ENCODE assay signal across 1 cellular context in genomic region chr12:54943292-54943691, GRCh38. TPM values are rescaled to one million over a fixed set of nuclear protein-coding genes. Genes with fewer than 3 reads are reported as not detected.
"Had no signal": no experiment of that assay in that cellular context is flagged by ENCODE, and none has a peak within 500 bp of the region (broad histone marks: within the 10 kb centered on the region; RNA-seq: fewer than 3 reads in every experiment).

No MANE protein-coding gene starts in this region.

RNA-seq across cellular contexts. Expression of gene TESPA1, which starts 41.3 kb away (rescaled TPM):
- total RNA-seq: HT-29 had no signal
